Comparison of ENCODE assay signal across 25 cellular contexts in the genomic region with DNA sequence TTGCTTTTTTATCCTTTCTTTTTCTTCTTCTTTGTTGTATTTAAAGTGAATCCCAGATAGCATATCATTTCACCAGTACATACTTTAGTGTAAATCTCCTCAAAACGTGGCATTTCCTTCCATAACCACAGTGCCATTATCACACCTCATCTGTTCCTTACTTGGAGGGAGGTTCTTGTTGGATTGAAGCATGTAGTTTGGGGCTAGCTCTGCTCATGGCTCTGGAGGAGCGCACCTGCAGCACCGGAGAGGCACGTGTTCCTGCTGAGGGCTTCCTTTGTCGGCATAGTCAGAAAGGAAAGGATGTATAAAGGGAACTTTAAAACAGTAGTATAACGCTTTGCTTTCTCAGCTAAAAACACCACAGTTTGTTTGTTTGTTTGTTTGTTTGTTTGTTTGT.
"Had no signal": no experiment of that assay in that cellular context is flagged by ENCODE, and none has a peak within 500 bp of the region (broad histone marks: within the 10 kb centered on the region; RNA-seq: fewer than 3 reads in every experiment).

No MANE protein-coding gene starts in this region.

- H3K27me3 Mint-ChIP-seq: naive thymus-derived CD4-positive, alpha-beta T cell; stimulated activated naive B cell treated with anti-CD40 and anti-IgM and Interleukin-4, amounts not matched to agents 10 μg/mL and 1 μg/mL and 100 μg/mL, for 72 hours; stimulated activated naive CD8-positive, alpha-beta T cell treated with anti-CD3 and anti-CD28 coated beads, Interleukin-15, Interleukin-2, amounts not matched to agents 100 ng/mL and 50 ng/mL, for 24 hours; type B pancreatic cell had no signal

- H3K36me3 Mint-ChIP-seq: natural killer cell; stimulated activated effector memory CD8-positive, alpha-beta T cell treated with anti-CD3 and anti-CD28 coated beads, Interleukin-12 subunit alpha, Interleukin-12 subunit beta, amount 100 ng/mL, for 72 hours had no signal

- H3K4me1 Mint-ChIP-seq: stimulated activated effector memory CD8-positive, alpha-beta T cell treated with anti-CD3 and anti-CD28 coated beads, Interleukin-12 subunit alpha, Interleukin-12 subunit beta, amount 100 ng/mL, for 72 hours had no signal

- H3K27ac Mint-ChIP-seq: natural killer cell; neural progenitor cell; stimulated activated effector memory CD8-positive, alpha-beta T cell treated with anti-CD3 and anti-CD28 coated beads, Interleukin-12 subunit alpha, Interleukin-12 subunit beta, amount 100 ng/mL, for 72 hours; stimulated activated naive B cell treated with anti-CD40 and anti-IgM and Interleukin-4, amounts not matched to agents 10 μg/mL and 1 μg/mL and 100 μg/mL, for 72 hours; stimulated activated naive CD8-positive, alpha-beta T cell treated with anti-CD3 and anti-CD28 coated beads, Interleukin-15, Interleukin-2, amounts not matched to agents 100 ng/mL and 50 ng/mL, for 24 hours; type B pancreatic cell had no signal

- H3K4me3 Mint-ChIP-seq: natural killer cell; neural progenitor cell; stimulated activated effector memory CD8-positive, alpha-beta T cell treated with anti-CD3 and anti-CD28 coated beads, Interleukin-12 subunit alpha, Interleukin-12 subunit beta, amount 100 ng/mL, for 72 hours; stimulated activated naive B cell treated with anti-CD40 and anti-IgM and Interleukin-4, amounts not matched to agents 10 μg/mL and 1 μg/mL and 100 μg/mL, for 72 hours; stimulated activated naive CD8-positive, alpha-beta T cell treated with anti-CD3 and anti-CD28 coated beads, Interleukin-15, Interleukin-2, amounts not matched to agents 100 ng/mL and 50 ng/mL, for 24 hours; type B pancreatic cell had no signal

- H3K9me3 Mint-ChIP-seq: naive thymus-derived CD4-positive, alpha-beta T cell; natural killer cell; neural progenitor cell; stimulated activated effector memory CD8-positive, alpha-beta T cell treated with anti-CD3 and anti-CD28 coated beads, Interleukin-12 subunit alpha, Interleukin-12 subunit beta, amount 100 ng/mL, for 72 hours; stimulated activated naive B cell treated with anti-CD40 and anti-IgM and Interleukin-4, amounts not matched to agents 10 μg/mL and 1 μg/mL and 100 μg/mL, for 72 hours; stimulated activated naive CD8-positive, alpha-beta T cell treated with anti-CD3 and anti-CD28 coated beads, Interleukin-15, Interleukin-2, amounts not matched to agents 100 ng/mL and 50 ng/mL, for 24 hours; type B pancreatic cell had no signal

- H3K4me3 ChIP-seq: neural progenitor cell, pancreas, psoas muscle, right lobe of liver, sigmoid colon, stomach, thoracic aorta, thyroid gland, transverse colon, upper lobe of right lung, uterus had no signal

- ATAC-seq: naive thymus-derived CD4-positive, alpha-beta T cell; natural killer cell; pancreas; psoas muscle; right cardiac atrium; right lobe of liver; stimulated activated effector memory CD8-positive, alpha-beta T cell treated with anti-CD3 and anti-CD28 coated beads, Interleukin-12 subunit alpha, Interleukin-12 subunit beta, amount 100 ng/mL, for 72 hours; stimulated activated naive B cell treated with anti-CD40 and anti-IgM and Interleukin-4, amounts not matched to agents 10 μg/mL and 1 μg/mL and 100 μg/mL, for 72 hours; upper lobe of right lung had no signal

- DNase-seq: naive thymus-derived CD4-positive, alpha-beta T cell; natural killer cell; occipital lobe; pancreas; psoas muscle; right cardiac atrium; right lobe of liver; sigmoid colon; small intestine; stimulated activated CD4-positive, alpha-beta T cell treated with anti-CD3 and anti-CD28 coated beads, Interleukin-15, amount 100 ng/mL, for 24 hours; stimulated activated CD4-positive, alpha-beta T cell treated with anti-CD3 and anti-CD28 coated beads, Interleukin-2, amount 100 ng/mL, for 24 hours; stimulated activated CD4-positive, alpha-beta T cell treated with anti-CD3 and anti-CD28 coated beads, Interleukin-2, amount 100 ng/mL, for 48 hours; stimulated activated CD4-positive, alpha-beta T cell treated with anti-CD3 and anti-CD28 coated beads, Interleukin-4, amount 100 ng/mL, for 24 hours; stimulated activated naive B cell treated with anti-CD40 and anti-IgM and Interleukin-4, amounts not matched to agents 10 μg/mL and 1 μg/mL and 100 μg/mL, for 72 hours; stimulated activated naive CD4-positive, alpha-beta T cell treated with Interleukin-2 at 50 U/mL for 16 hours; stomach; thyroid gland; transverse colon; upper lobe of right lung; uterus had no signal
